Comparison of ENCODE assay signal across 19 cellular contexts in the genomic region with DNA sequence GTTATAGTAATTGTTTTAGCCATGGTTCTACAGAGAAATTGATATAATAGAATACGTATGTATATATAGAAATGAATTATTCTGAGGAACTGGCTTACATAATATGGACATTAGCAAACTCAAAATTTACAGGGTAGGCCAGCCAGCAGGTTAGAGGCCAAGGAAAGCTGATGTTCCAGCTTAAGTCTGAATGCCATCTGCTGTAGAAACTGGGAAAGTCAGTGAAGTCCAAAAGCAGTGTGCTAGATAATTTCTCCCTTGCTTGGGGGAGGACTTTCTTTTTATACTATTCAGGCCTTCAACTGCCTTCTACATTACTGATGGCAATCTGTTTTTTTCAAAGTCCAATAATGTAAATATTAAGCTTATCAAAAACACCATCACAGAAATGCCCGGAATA.
"Had no signal": no experiment of that assay in that cellular context is flagged by ENCODE, and none has a peak within 500 bp of the region (broad histone marks: within the 10 kb centered on the region; RNA-seq: fewer than 3 reads in every experiment).

No MANE protein-coding gene starts in this region.

- DNase-seq: activated CD4-positive, alpha-beta T cell treated with anti-CD3 and anti-CD28 coated beads for 48 hours; activated CD8-positive, alpha-beta memory T cell treated with anti-CD3 and anti-CD28 coated beads, Interleukin-2, amount 50 U/mL, for 48 hours; activated CD8-positive, alpha-beta T cell treated with anti-CD3 and anti-CD28 coated beads, Interleukin-2, amount 10 ng/mL, durations not matched to agents 7 days and 5 days; effector CD4-positive, alpha-beta T cell; gastrocnemius medialis; heart right ventricle; kidney glomerular epithelial cell; midbrain; naive B cell; posterior cingulate gyrus; small intestine; stomach had no signal

- ATAC-seq: activated CD8-positive, alpha-beta T cell treated with anti-CD3 and anti-CD28 coated beads, Interleukin-2, amount 10 ng/mL, durations not matched to agents 7 days and 5 days; gastrocnemius medialis; heart right ventricle; WTC11 had no signal

- FAIRE-seq: astrocyte, colon, small intestine, urothelium cell line had no signal

- H3K36me3 ChIP-seq: cardiac muscle cell, gastrocnemius medialis, heart right ventricle, neutrophil, right atrium auricular region, stomach had no signal

- H3K4me1 ChIP-seq: gastrocnemius medialis, heart right ventricle, right atrium auricular region, stomach had no signal

- H3K9me3 ChIP-seq: gastrocnemius medialis, neutrophil, right atrium auricular region, stomach had no signal

- H3K4me3 ChIP-seq: cardiac muscle cell, gastrocnemius medialis, heart right ventricle, right atrium auricular region, stomach had no signal

- H3K27ac ChIP-seq: cardiac muscle cell, gastrocnemius medialis, heart right ventricle, neutrophil, right atrium auricular region, stomach had no signal
